In genomic region chr1:236419502-236419901, GRCh38 we compare ENCODE assay signal across 29 cellular contexts. TPM values are rescaled to one million over a fixed set of nuclear protein-coding genes. Genes with fewer than 3 reads are reported as not detected.
"Had no signal": no experiment of that assay in that cellular context is flagged by ENCODE, and none has a peak within 500 bp of the region (broad histone marks: within the 10 kb centered on the region; RNA-seq: fewer than 3 reads in every experiment).

No MANE protein-coding gene starts in this region.

- H3K27me3 ChIP-seq: gastrocnemius medialis, ovary, sigmoid colon, testis, tibial artery had no signal

- ATAC-seq: esophagus mucosa; gastrocnemius medialis; left ventricle myocardium superior; lower lobe of right lung; naive thymus-derived CD8-positive, alpha-beta T cell; psoas muscle; right cardiac atrium; stimulated activated effector memory CD8-positive, alpha-beta T cell treated with anti-CD3 and anti-CD28 coated beads, Interleukin-12 subunit alpha, Interleukin-12 subunit beta, amount 100 ng/mL, for 72 hours; stimulated activated naive CD8-positive, alpha-beta T cell treated with anti-CD3 and anti-CD28 coated beads, Interleukin-15, Interleukin-2, amounts not matched to agents 100 U/mL and 50 U/mL, for 24 hours had no signal

- H3K9me3 Mint-ChIP-seq: dendritic cell treated with granulocyte-macrophage colony-stimulating factor and Interleukin-4, amounts not matched to agents 40 ng/mL and 50 ng/mL, for 4 days; endodermal cell; stimulated activated effector memory CD8-positive, alpha-beta T cell treated with anti-CD3 and anti-CD28 coated beads, Interleukin-12 subunit alpha, Interleukin-12 subunit beta, amount 100 ng/mL, for 72 hours; type B pancreatic cell had no signal

- DNase-seq: effector CD8-positive, alpha-beta T cell; foreskin fibroblast; gastrocnemius medialis; head of caudate nucleus; left ventricle myocardium superior; lower lobe of right lung; naive thymus-derived CD8-positive, alpha-beta T cell; occipital lobe; ovary; posterior cingulate gyrus; psoas muscle; right cardiac atrium; sigmoid colon; stimulated activated CD4-positive, alpha-beta T cell treated with anti-CD3 and anti-CD28 coated beads, Interleukin-2, amount 100 ng/mL, for 24 hours; stimulated activated CD4-positive, alpha-beta T cell treated with anti-CD3 and anti-CD28 coated beads, Interleukin-4, amount 100 ng/mL, for 24 hours; stimulated activated naive CD8-positive, alpha-beta T cell treated with anti-CD3 and anti-CD28 coated beads, Interleukin-15, Interleukin-2, amounts not matched to agents 100 U/mL and 50 U/mL, for 24 hours; substantia nigra; testis; tibial artery had no signal

- H3K27me3 Mint-ChIP-seq: dendritic cell treated with granulocyte-macrophage colony-stimulating factor and Interleukin-4, amounts not matched to agents 40 ng/mL and 50 ng/mL, for 4 days; naive thymus-derived CD8-positive, alpha-beta T cell; type B pancreatic cell had no signal

- H3K4me3 Mint-ChIP-seq: dendritic cell treated with granulocyte-macrophage colony-stimulating factor and Interleukin-4, amounts not matched to agents 40 ng/mL and 50 ng/mL, for 4 days; endodermal cell; naive thymus-derived CD8-positive, alpha-beta T cell; stimulated activated effector memory CD8-positive, alpha-beta T cell treated with anti-CD3 and anti-CD28 coated beads, Interleukin-12 subunit alpha, Interleukin-12 subunit beta, amount 100 ng/mL, for 72 hours; type B pancreatic cell had no signal

- H3K9me3 ChIP-seq: gastrocnemius medialis, lower lobe of right lung, ovary, psoas muscle, sigmoid colon, testis, tibial artery had no signal

- H3K4me1 ChIP-seq: gastrocnemius medialis, lower lobe of right lung, psoas muscle, sigmoid colon, testis, tibial artery had no signal

- H3K36me3 Mint-ChIP-seq: naive thymus-derived CD8-positive, alpha-beta T cell had no signal

- H3K27ac ChIP-seq: epithelial cell of prostate, gastrocnemius medialis, lower lobe of right lung, ovary, psoas muscle, sigmoid colon, testis, tibial artery had no signal

- H3K36me3 ChIP-seq: gastrocnemius medialis, lower lobe of right lung, ovary, sigmoid colon, tibial artery had no signal

- H3K4me3 ChIP-seq: gastrocnemius medialis, lower lobe of right lung, ovary, psoas muscle, sigmoid colon, testis, tibial artery had no signal

- FAIRE-seq: keratinocyte, urothelium cell line had no signal

- H3K27ac Mint-ChIP-seq: dendritic cell treated with granulocyte-macrophage colony-stimulating factor and Interleukin-4, amounts not matched to agents 40 ng/mL and 50 ng/mL, for 4 days; endodermal cell; type B pancreatic cell had no signal

RNA-seq across cellular contexts. Expression of gene EDARADD, which starts 25.4 kb away (rescaled TPM):
- total RNA-seq: gastrocnemius medialis, glomerular endothelial cell, myocyte had no signal
